In genomic region chr4:930827-931193, GRCh38 we compare ENCODE assay signal across 8 cellular contexts. TPM values are rescaled to one million over a fixed set of nuclear protein-coding genes. Genes with fewer than 3 reads are reported as not detected.
DNase-seq lines count a peak whose midpoint lies in the region; ATAC-seq and TF ChIP-seq lines count a peak whose summit lies in the region.

No MANE protein-coding gene starts in this region.

- H3K27ac Mint-ChIP-seq in progenitor cell of endocrine pancreas, result peak overlapping the region; percentile 97

- in situ Hi-C loops in GM13977 (cut with MboI; ENCODE audit: low pct_unique_long_range_greater_than_20kb, low sequenced_read_pairs, unreplicated experiment), result no loop called here

- H3K36me3 Mint-ChIP-seq in progenitor cell of endocrine pancreas (ENCODE audit: insufficient read depth), result no peaks in the 10 kb centered on the region

- H3K27me3 Mint-ChIP-seq in progenitor cell of endocrine pancreas, result no peaks in the 10 kb centered on the region

- H3K27ac ChIP-seq in Peyer's patch, result peak overlapping the region; percentile 94 to 99 (median 96)
- peak overlapping the region; percentile 47 to 98 (median 92) for H3K27ac ChIP-seq in esophagus squamous epithelium

- DNase-seq in Peyer's patch (peak in 2 of 3 donors; percentile 46 to 48), esophagus squamous epithelium (lab: John Stamatoyannopoulos, UW) (no peak), progenitor cell of endocrine pancreas (ENCODE audit: low spot score, unreplicated experiment) (no peak), GM13977 (ENCODE audit: low spot score) (no peak), T-helper 9 cell (no peak)
- no peak for DNase-seq in activated CD4-positive, alpha-beta T cell treated with anti-CD3 and anti-CD28 coated beads for 1 hour

- no peaks in the 10 kb centered on the region for H3K27me3 ChIP-seq in Peyer's patch
- H3K27me3 ChIP-seq in esophagus squamous epithelium, result no peaks in the 10 kb centered on the region

- H3K9me3 ChIP-seq in Peyer's patch (no peaks in the 10 kb centered on the region), esophagus squamous epithelium (no peaks in the 10 kb centered on the region)

- 29 to 36% methylated on average over 6 of the region's 7 CpGs for WGBS in esophagus squamous epithelium, 2 donors

- no peak for TF ChIP-seq POLR2A in Peyer's patch (IDR thresholded peaks at IDR 0.05)
- no peak for TF ChIP-seq POLR2A in esophagus squamous epithelium (IDR thresholded peaks at IDR 0.05)

- H3K4me3 Mint-ChIP-seq in progenitor cell of endocrine pancreas (ENCODE audit: low read depth), result peak overlapping the region; percentile 97

- intact Hi-C loops in esophagus squamous epithelium (cut with DNase I), result no loop called here

- ATAC-seq in GM19328 (IDR thresholded peaks at IDR 0.05; ENCODE audit: unreplicated experiment), result no peak

- peak overlapping the region; percentile 87 for H3K4me3 ChIP-seq in GM08714 (ENCODE audit: low read length)
- H3K4me3 ChIP-seq in Peyer's patch, result peak overlapping the region; percentile 86 to 100 (median 93)
- peak overlapping the region; percentile 76 to 100 (median 88) for H3K4me3 ChIP-seq in esophagus squamous epithelium

- H3K36me3 ChIP-seq in Peyer's patch, result no peaks in the 10 kb centered on the region
- no peaks in the 10 kb centered on the region for H3K36me3 ChIP-seq in esophagus squamous epithelium

- H3K4me1 ChIP-seq in Peyer's patch, result peaks cover 4 to 32% (median 13%) of the 10 kb centered on the region in 4 donors
- H3K4me1 ChIP-seq in esophagus squamous epithelium, result peaks cover 30 to 62% (median 32%) of the 10 kb centered on the region in 3 donors

- H3K4me1 Mint-ChIP-seq in progenitor cell of endocrine pancreas (ENCODE audit: low read depth), result peaks cover 33% of the 10 kb centered on the region

- TF ChIP-seq CTCF in Peyer's patch (IDR thresholded peaks at IDR 0.05) (no peak), esophagus squamous epithelium (IDR thresholded peaks at IDR 0.05) (no peak), progenitor cell of endocrine pancreas (IDR thresholded peaks at IDR 0.05; ENCODE audit: unreplicated experiment) (no peak), GM13977 (IDR thresholded peaks at IDR 0.05; ENCODE audit: extremely low read depth, insufficient read depth, missing control alignments) (no peak)

- H3K9me3 Mint-ChIP-seq in progenitor cell of endocrine pancreas (ENCODE audit: low read depth), result no peaks in the 10 kb centered on the region

RNA-seq across cellular contexts. Expression of gene GAK, which starts 1.3 kb away (rescaled TPM):
- total RNA-seq in Peyer's patch (100 to 1,000 TPM; 248 to 362 (median 351) TPM), esophagus squamous epithelium (10 to 100 TPM; 70.6 to 97.8 (median 80.7) TPM), progenitor cell of endocrine pancreas (116 and 119 TPM in 2 replicates)

RNA-seq across cellular contexts. Expression of gene TMEM175, which starts 1.4 kb away (rescaled TPM):
- total RNA-seq in Peyer's patch (100 to 1,000 TPM in 1 of 4 donors, 10 to 100 TPM in 3; 46.1 to 111 (median 56.6) TPM), esophagus squamous epithelium (10 to 100 TPM in 3 of 4 donors, 1 to 10 TPM in 1; 8.4 to 22.9 (median 19.7) TPM), progenitor cell of endocrine pancreas (29.1 and 30.6 TPM in 2 replicates)

RNA-seq across cellular contexts. Expression of gene DGKQ, which starts 42.6 kb away (rescaled TPM):
- total RNA-seq in Peyer's patch (100 to 1,000 TPM in 2 of 4 donors, 10 to 100 TPM in 2; 32.2 to 119 (median 101) TPM), esophagus squamous epithelium (10 to 100 TPM in 2 of 4 donors, 1 to 10 TPM in 2; 9.5 to 12.0 (median 10.7) TPM), progenitor cell of endocrine pancreas (21.6 and 24.9 TPM in 2 replicates)

RNA-seq across cellular contexts. Expression of gene IDUA, which starts 56.0 kb away (rescaled TPM):
- total RNA-seq in Peyer's patch (100 to 1,000 TPM in 1 of 4 donors, 10 to 100 TPM in 3; 40.4 to 114 (median 71.4) TPM), esophagus squamous epithelium (10 to 100 TPM in 2 of 4 donors, 1 to 10 TPM in 2; 4.3 to 20.5 (median 14.1) TPM), progenitor cell of endocrine pancreas (79.4 and 87.0 TPM in 2 replicates)

Comparison
In these comparisons a context has a peak if more than half of its experiments do, and no peak if none do; other contexts are left out.
1. DNase-seq: peak in Peyer's patch (2 of 3); none in esophagus squamous epithelium (single experiment), progenitor cell of endocrine pancreas (single experiment), GM13977 (single experiment), T-helper 9 cell (single experiment) and activated CD4-positive, alpha-beta T cell treated with anti-CD3 and anti-CD28 coated beads for 1 hour (single experiment).
2. Peak in every context shown above with its lines, with median percentiles within 50 percentile points of each other: H3K4me3 ChIP-seq.